ENCODE assay signal across 2 cellular contexts in genomic region chr17:18332909-18333489, GRCh38.
TF ChIP-seq lines count a peak whose summit lies in the region.

No MANE protein-coding gene starts in this region.

TF ChIP-seq in SK-N-SH treated with all-trans-retinoic acid at 6 μM for 48 hours, 23 proteins besides CTCF, POLR2A, EP300 and RAD21 (continued from another document):
- TF ChIP-seq, protein P1, sequence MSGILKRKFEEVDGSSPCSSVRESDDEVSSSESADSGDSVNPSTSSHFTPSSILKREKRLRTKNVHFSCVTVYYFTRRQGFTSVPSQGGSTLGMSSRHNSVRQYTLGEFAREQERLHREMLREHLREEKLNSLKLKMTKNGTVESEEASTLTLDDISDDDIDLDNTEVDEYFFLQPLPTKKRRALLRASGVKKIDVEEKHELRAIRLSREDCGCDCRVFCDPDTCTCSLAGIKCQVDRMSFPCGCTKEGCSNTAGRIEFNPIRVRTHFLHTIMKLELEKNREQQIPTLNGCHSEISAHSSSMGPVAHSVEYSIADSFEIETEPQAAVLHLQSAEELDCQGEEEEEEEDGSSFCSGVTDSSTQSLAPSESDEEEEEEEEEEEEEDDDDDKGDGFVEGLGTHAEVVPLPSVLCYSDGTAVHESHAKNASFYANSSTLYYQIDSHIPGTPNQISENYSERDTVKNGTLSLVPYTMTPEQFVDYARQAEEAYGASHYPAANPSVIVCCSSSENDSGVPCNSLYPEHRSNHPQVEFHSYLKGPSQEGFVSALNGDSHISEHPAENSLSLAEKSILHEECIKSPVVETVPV (CRISPR knock-in tag; IDR thresholded peaks at IDR 0.05), result no peak
- TF ChIP-seq PPARA (CRISPR knock-in tag; IDR thresholded peaks at IDR 0.05; ENCODE audit: borderline replicate concordance) (no peak), OSR1 (CRISPR knock-in tag; IDR thresholded peaks at IDR 0.05) (no peak), ISL1 (CRISPR knock-in tag; IDR thresholded peaks at IDR 0.05) (no peak), ZFP30 (CRISPR knock-in tag; IDR thresholded peaks at IDR 0.05) (no peak)
- TF ChIP-seq, protein P2, sequence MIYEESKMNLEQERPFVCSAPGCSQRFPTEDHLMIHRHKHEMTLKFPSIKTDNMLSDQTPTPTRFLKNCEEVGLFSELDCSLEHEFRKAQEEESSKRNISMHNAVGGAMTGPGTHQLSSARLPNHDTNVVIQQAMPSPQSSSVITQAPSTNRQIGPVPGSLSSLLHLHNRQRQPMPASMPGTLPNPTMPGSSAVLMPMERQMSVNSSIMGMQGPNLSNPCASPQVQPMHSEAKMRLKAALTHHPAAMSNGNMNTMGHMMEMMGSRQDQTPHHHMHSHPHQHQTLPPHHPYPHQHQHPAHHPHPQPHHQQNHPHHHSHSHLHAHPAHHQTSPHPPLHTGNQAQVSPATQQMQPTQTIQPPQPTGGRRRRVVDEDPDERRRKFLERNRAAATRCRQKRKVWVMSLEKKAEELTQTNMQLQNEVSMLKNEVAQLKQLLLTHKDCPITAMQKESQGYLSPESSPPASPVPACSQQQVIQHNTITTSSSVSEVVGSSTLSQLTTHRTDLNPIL (CRISPR knock-in tag; IDR thresholded peaks at IDR 0.05; ENCODE audit: low read depth), result no peak
- TF ChIP-seq, protein P3, sequence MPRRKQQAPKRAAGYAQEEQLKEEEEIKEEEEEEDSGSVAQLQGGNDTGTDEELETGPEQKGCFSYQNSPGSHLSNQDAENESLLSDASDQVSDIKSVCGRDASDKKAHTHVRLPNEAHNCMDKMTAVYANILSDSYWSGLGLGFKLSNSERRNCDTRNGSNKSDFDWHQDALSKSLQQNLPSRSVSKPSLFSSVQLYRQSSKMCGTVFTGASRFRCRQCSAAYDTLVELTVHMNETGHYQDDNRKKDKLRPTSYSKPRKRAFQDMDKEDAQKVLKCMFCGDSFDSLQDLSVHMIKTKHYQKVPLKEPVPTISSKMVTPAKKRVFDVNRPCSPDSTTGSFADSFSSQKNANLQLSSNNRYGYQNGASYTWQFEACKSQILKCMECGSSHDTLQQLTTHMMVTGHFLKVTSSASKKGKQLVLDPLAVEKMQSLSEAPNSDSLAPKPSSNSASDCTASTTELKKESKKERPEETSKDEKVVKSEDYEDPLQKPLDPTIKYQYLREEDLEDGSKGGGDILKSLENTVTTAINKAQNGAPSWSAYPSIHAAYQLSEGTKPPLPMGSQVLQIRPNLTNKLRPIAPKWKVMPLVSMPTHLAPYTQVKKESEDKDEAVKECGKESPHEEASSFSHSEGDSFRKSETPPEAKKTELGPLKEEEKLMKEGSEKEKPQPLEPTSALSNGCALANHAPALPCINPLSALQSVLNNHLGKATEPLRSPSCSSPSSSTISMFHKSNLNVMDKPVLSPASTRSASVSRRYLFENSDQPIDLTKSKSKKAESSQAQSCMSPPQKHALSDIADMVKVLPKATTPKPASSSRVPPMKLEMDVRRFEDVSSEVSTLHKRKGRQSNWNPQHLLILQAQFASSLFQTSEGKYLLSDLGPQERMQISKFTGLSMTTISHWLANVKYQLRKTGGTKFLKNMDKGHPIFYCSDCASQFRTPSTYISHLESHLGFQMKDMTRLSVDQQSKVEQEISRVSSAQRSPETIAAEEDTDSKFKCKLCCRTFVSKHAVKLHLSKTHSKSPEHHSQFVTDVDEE (CRISPR knock-in tag; IDR thresholded peaks at IDR 0.05), result no peak

TF ChIP-seq in SK-N-SH, 30 proteins besides CTCF, POLR2A, EP300 and RAD21 (continued from another document):
- TF ChIP-seq, protein P4, sequence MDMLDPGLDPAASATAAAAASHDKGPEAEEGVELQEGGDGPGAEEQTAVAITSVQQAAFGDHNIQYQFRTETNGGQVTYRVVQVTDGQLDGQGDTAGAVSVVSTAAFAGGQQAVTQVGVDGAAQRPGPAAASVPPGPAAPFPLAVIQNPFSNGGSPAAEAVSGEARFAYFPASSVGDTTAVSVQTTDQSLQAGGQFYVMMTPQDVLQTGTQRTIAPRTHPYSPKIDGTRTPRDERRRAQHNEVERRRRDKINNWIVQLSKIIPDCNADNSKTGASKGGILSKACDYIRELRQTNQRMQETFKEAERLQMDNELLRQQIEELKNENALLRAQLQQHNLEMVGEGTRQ (IDR thresholded peaks at IDR 0.05; ENCODE audit: borderline replicate concordance, low read depth, low read length), result no peak
- TF ChIP-seq RCOR1 (IDR thresholded peaks at IDR 0.05; ENCODE audit: low read length), result no peak
- no peak for TF ChIP-seq MAX (IDR thresholded peaks at IDR 0.05; ENCODE audit: low read depth)
- TF ChIP-seq ELF1 (IDR thresholded peaks at IDR 0.05), result no peak
